In genomic region chr6:39576556-39577303, GRCh38 we compare ENCODE assay signal across 17 cellular contexts.
"Had no signal": no experiment of that assay in that cellular context is flagged by ENCODE, and none has a peak within 500 bp of the region (broad histone marks: within the 10 kb centered on the region; RNA-seq: fewer than 3 reads in every experiment).

No MANE protein-coding gene starts in this region.

- DNase-seq: KBM-7, MV-4-11, NCI-H1092, NCI-H1436, NCI-H187, NCI-H2029, NCI-H2081 treated with DMSO at 0.1 percent for 48 hours, NCI-H2171, NCI-H226, NCI-H446, NCI-H510A, NCI-H524 treated with DMSO at 0.1 percent for 48 hours, NCI-H69, NCI-H774, RPMI8226, SHP77 had no signal

- ATAC-seq: SK-N-SH treated with all-trans-retinoic acid at 6 μM for 48 hours had no signal
